Comparison of ENCODE assay signal across 17 cellular contexts in genomic region chr16:67256701-67257230, GRCh38. TPM values are rescaled to one million over a fixed set of nuclear protein-coding genes. Genes with fewer than 3 reads are reported as not detected.
DNase-seq lines count a peak whose midpoint lies in the region; ATAC-seq and TF ChIP-seq lines count a peak whose summit lies in the region.
"Had no signal": no experiment of that assay in that cellular context is flagged by ENCODE, and none has a peak within 500 bp of the region (broad histone marks: within the 10 kb centered on the region; RNA-seq: fewer than 3 reads in every experiment).

No MANE protein-coding gene starts in this region.

- H3K27me3 Mint-ChIP-seq in endothelial cell (ENCODE audit: unreplicated experiment) (peaks cover 12% of the 10 kb centered on the region), neural crest cell (ENCODE audit: low read depth) (peaks cover 3% of the 10 kb centered on the region), Caco-2 (ENCODE audit: insufficient read depth, unreplicated experiment) (no peaks in the 10 kb centered on the region)
- H3K27me3 Mint-ChIP-seq: B cell had no signal

- intact Hi-C loops in sigmoid colon (cut with DNase I), result no loop called here
- intact Hi-C loops in Caco-2 (cut with micrococcal nuclease; ENCODE audit: unreplicated experiment), result no loop called here

- H3K9me3 ChIP-seq in Karpas-422 (ENCODE audit: low read length), result no peaks in the 10 kb centered on the region
- H3K9me3 ChIP-seq in sigmoid colon, result no peaks in the 10 kb centered on the region
- no peaks in the 10 kb centered on the region for H3K9me3 ChIP-seq in Caco-2
- H3K9me3 ChIP-seq: BLaER1 treated with 17β-estradiol and CSF1 and Interleukin-3, amounts not matched to agents 10 nM and 100 nM had no signal

- WGBS in sigmoid colon, 2 donors, result 91 to 97% methylated on average over 11 of the region's 11 CpGs

- H3K4me3 ChIP-seq in Karpas-422 (ENCODE audit: low read length) (no peak overlapping the region), sigmoid colon (no peak overlapping the region), Caco-2 (ENCODE audit: low read depth, low read length) (no peak overlapping the region)
- H3K4me3 ChIP-seq: BLaER1 treated with 17β-estradiol and CSF1 and Interleukin-3, amounts not matched to agents 10 nM and 100 nM; GM23248 had no signal

- POLR2A ChIA-PET in Caco-2 (lab: Charles Lee), result no interaction called here

- no peaks in the 10 kb centered on the region for H3K36me3 ChIP-seq in Karpas-422 (ENCODE audit: insufficient read depth, low read length)
- no peaks in the 10 kb centered on the region for H3K36me3 ChIP-seq in sigmoid colon
- no peaks in the 10 kb centered on the region for H3K36me3 ChIP-seq in Caco-2 (ENCODE audit: control insufficient read depth, insufficient read depth, low read length)
- H3K36me3 ChIP-seq: BLaER1 treated with 17β-estradiol and CSF1 and Interleukin-3, amounts not matched to agents 10 nM and 100 nM had no signal

- H3K9me2 ChIP-seq in Karpas-422 (replicated peaks; ENCODE audit: insufficient read depth, low read length), result no peaks in the 10 kb centered on the region

- no peak overlapping the region for H3K9ac ChIP-seq in Karpas-422 (ENCODE audit: low read length)
- H3K9ac ChIP-seq: BLaER1 treated with 17β-estradiol and CSF1 and Interleukin-3, amounts not matched to agents 10 nM and 100 nM; GM23248 had no signal

- H3K9me3 Mint-ChIP-seq in endothelial cell (ENCODE audit: unreplicated experiment), result no peaks in the 10 kb centered on the region
- H3K9me3 Mint-ChIP-seq in neural crest cell, result no peaks in the 10 kb centered on the region
- H3K9me3 Mint-ChIP-seq in Caco-2 (ENCODE audit: unreplicated experiment), result no peaks in the 10 kb centered on the region
- H3K9me3 Mint-ChIP-seq: CD8-positive, alpha-beta T cell; HFFc6; IgD-negative memory B cell had no signal

- H3K4me1 Mint-ChIP-seq in endothelial cell (ENCODE audit: unreplicated experiment) (peaks cover 18% of the 10 kb centered on the region), neural crest cell (no peaks in the 10 kb centered on the region), Caco-2 (ENCODE audit: low read depth, unreplicated experiment) (no peaks in the 10 kb centered on the region)
- H3K4me1 Mint-ChIP-seq: B cell had no signal

- H3K4me2 ChIP-seq in Karpas-422 (ENCODE audit: low read depth, low read length, poor library complexity, severe bottlenecking), result no peak overlapping the region

- H3K27me3 ChIP-seq in Karpas-422 (ENCODE audit: low read length), result no peaks in the 10 kb centered on the region
- peaks cover 5 to 29% (median 19%) of the 10 kb centered on the region in 3 donors for H3K27me3 ChIP-seq in sigmoid colon
- H3K27me3 ChIP-seq in Caco-2 (replicated peaks; ENCODE audit: control insufficient read depth, insufficient read depth, low read length), result no peaks in the 10 kb centered on the region
- H3K27me3 ChIP-seq: BLaER1 treated with 17β-estradiol and CSF1 and Interleukin-3, amounts not matched to agents 10 nM and 100 nM had no signal

- TF ChIP-seq POLR2A in sigmoid colon (IDR thresholded peaks at IDR 0.05), result no peak

- H4K20me1 ChIP-seq in Karpas-422 (ENCODE audit: insufficient read depth, low read depth, low read length), result no peaks in the 10 kb centered on the region

- CTCF ChIA-PET in Caco-2 (lab: Charles Lee), result no interaction called here

- TF ChIP-seq EP300 in sigmoid colon (IDR thresholded peaks at IDR 0.05), result no peak

- no TSS peak for BruUV-seq in Caco-2 (replicated peaks; lab: Mats Ljungman, UMichigan)

- H3K27ac Mint-ChIP-seq in endothelial cell (ENCODE audit: unreplicated experiment) (no peak overlapping the region), neural crest cell (ENCODE audit: unreplicated experiment) (peak overlapping the region; percentile 81), Caco-2 (ENCODE audit: unreplicated experiment) (no peak overlapping the region)
- H3K27ac Mint-ChIP-seq: B cell; CD8-positive, alpha-beta T cell; HFFc6; IgD-negative memory B cell had no signal

- H3K4me1 ChIP-seq in Karpas-422 (ENCODE audit: low read length) (no peaks in the 10 kb centered on the region), sigmoid colon (no peaks in the 10 kb centered on the region), Caco-2 (no peaks in the 10 kb centered on the region; the same call in 1 of the 2 replicates)

- H3K36me3 Mint-ChIP-seq in endothelial cell (ENCODE audit: low read depth, unreplicated experiment), result peaks cover 18% of the 10 kb centered on the region
- no peaks in the 10 kb centered on the region for H3K36me3 Mint-ChIP-seq in neural crest cell (ENCODE audit: low read depth)
- H3K36me3 Mint-ChIP-seq in Caco-2 (ENCODE audit: insufficient read depth, unreplicated experiment), result no peaks in the 10 kb centered on the region
- H3K36me3 Mint-ChIP-seq: CD8-positive, alpha-beta T cell; IgD-negative memory B cell had no signal

- DNase-seq in Karpas-422, result peak; percentile 38
- no peak for DNase-seq in endothelial cell (ENCODE audit: low spot score)
- no peak for DNase-seq in neural crest cell (ENCODE audit: low read depth, low spot score)
- peak; percentile 49 for DNase-seq in sigmoid colon
- DNase-seq in Caco-2, result no peak
- DNase-seq in SK-N-DZ (ENCODE audit: low spot score), result no peak
- DNase-seq: CD8-positive, alpha-beta T cell; DMS 273 treated with DMSO at 0.1 percent for 48 hours; DMS53; GM23248; HCEC 1CT; HFFc6 had no signal

- TF ChIP-seq CTCF in endothelial cell (IDR thresholded peaks at IDR 0.05; ENCODE audit: unreplicated experiment) (no peak), neural crest cell (conservative IDR thresholded peaks at IDR 0.05) (no peak), sigmoid colon (IDR thresholded peaks at IDR 0.05) (no peak), Caco-2 (IDR thresholded peaks at IDR 0.05; ENCODE audit: insufficient read depth in 1 of 2, low read depth in 1 of 2, low read length in 1 of 2, severe bottlenecking in 1 of 2, unreplicated experiment in 1 of 2) (no peak)

- no peak for ATAC-seq in HG03571 (IDR thresholded peaks at IDR 0.05; ENCODE audit: unreplicated experiment)
- ATAC-seq: CD8-positive, alpha-beta T cell had no signal

- H3K4me3 Mint-ChIP-seq in endothelial cell (ENCODE audit: unreplicated experiment), result peak overlapping the region; percentile 51
- no peak overlapping the region for H3K4me3 Mint-ChIP-seq in neural crest cell
- no peak overlapping the region for H3K4me3 Mint-ChIP-seq in Caco-2 (ENCODE audit: unreplicated experiment)
- H3K4me3 Mint-ChIP-seq: B cell; CD8-positive, alpha-beta T cell; HFFc6 had no signal

- no peak overlapping the region for H2AFZ ChIP-seq in Karpas-422 (ENCODE audit: low read length)
- H2AFZ ChIP-seq: GM23248 had no signal

- H3K27ac ChIP-seq in Karpas-422 (ENCODE audit: low read length), result no peak overlapping the region
- H3K27ac ChIP-seq in sigmoid colon, result no peak overlapping the region
- H3K27ac ChIP-seq: BLaER1 treated with 17β-estradiol and CSF1 and Interleukin-3, amounts not matched to agents 10 nM and 100 nM; GM23248 had no signal

- no peaks in the 10 kb centered on the region for H3K79me2 ChIP-seq in Karpas-422 (ENCODE audit: low read length)

RNA-seq across cellular contexts. Expression of gene SLC9A5, which starts 8.0 kb away (rescaled TPM):
- 4.9 and 6.1 TPM in 2 replicates for total RNA-seq in Karpas-422 (2014; rRNA removed; shearing (Covaris generic); ENCODE audit: low replicate concordance)
- 17.2 TPM for total RNA-seq in endothelial cell (ENCODE audit: unreplicated experiment)
- total RNA-seq in neural crest cell, result 3.3 and 4.4 TPM in 2 replicates
- total RNA-seq in sigmoid colon, result 1 to 10 TPM in 2 of 4 donors, under 1 TPM in 1, not detected in 1; 0.68 to 6.1 (median 1.1) TPM
- under 1 TPM in 2 of 3 donors, not detected in 1; 0.46 to 0.99 TPM for polyA plus RNA-seq in sigmoid colon
- total RNA-seq in Caco-2 (2022), result 2.3 and 2.4 TPM in 2 replicates
- polyA plus RNA-seq in SK-N-DZ (2014; cell fraction: cytosol; rRNA removed), result 1.7 TPM in 2 replicates
- 8.7 and 11.9 TPM in 2 replicates for polyA plus RNA-seq in SK-N-DZ (2014; cell fraction: nucleus; rRNA removed)

RNA-seq across cellular contexts. Expression of gene FHOD1, which starts 9.5 kb away (rescaled TPM):
- 29.1 and 33.1 TPM in 2 replicates for total RNA-seq in Karpas-422 (2014; rRNA removed; shearing (Covaris generic); ENCODE audit: low replicate concordance)
- 248 TPM for total RNA-seq in endothelial cell (ENCODE audit: unreplicated experiment)
- 39.9 and 45.5 TPM in 2 replicates for total RNA-seq in neural crest cell
- total RNA-seq in sigmoid colon, result 10 to 100 TPM in 2 of 4 donors, 1 to 10 TPM in 2; 6.7 to 17.1 (median 11.5) TPM
- polyA plus RNA-seq in sigmoid colon, result 10 to 100 TPM in 1 of 3 donors, 1 to 10 TPM in 2; 4.8 to 25.2 (median 5.5) TPM
- total RNA-seq in Caco-2 (2022), result 59.1 and 69.0 TPM in 2 replicates
- 15.7 and 18.3 TPM in 2 replicates for polyA plus RNA-seq in SK-N-DZ (2014; cell fraction: cytosol; rRNA removed)
- 50.0 and 79.1 TPM in 2 replicates for polyA plus RNA-seq in SK-N-DZ (2014; cell fraction: nucleus; rRNA removed)

RNA-seq across cellular contexts. Expression of gene PLEKHG4, which starts 22.6 kb away (rescaled TPM):
- 0.36 and 0.86 TPM in 2 replicates for total RNA-seq in Karpas-422 (2014; rRNA removed; shearing (Covaris generic); ENCODE audit: low replicate concordance)
- 9.5 TPM for total RNA-seq in endothelial cell (ENCODE audit: unreplicated experiment)
- total RNA-seq in neural crest cell, result 3.7 and 4.0 TPM in 2 replicates
- total RNA-seq in sigmoid colon, result 1 to 10 TPM; 1.4 to 6.2 (median 3.7) TPM
- 1 to 10 TPM; 3.0 to 7.9 (median 3.5) TPM for polyA plus RNA-seq in sigmoid colon
- 91.0 and 96.4 TPM in 2 replicates for total RNA-seq in Caco-2 (2022)
- polyA plus RNA-seq in SK-N-DZ (2014; cell fraction: cytosol; rRNA removed), result 40.7 and 45.1 TPM in 2 replicates
- 187 and 192 TPM in 2 replicates for polyA plus RNA-seq in SK-N-DZ (2014; cell fraction: nucleus; rRNA removed)
- total RNA-seq: A172 had no signal

RNA-seq across cellular contexts. Expression of gene TMEM208, which starts 29.8 kb away (rescaled TPM):
- total RNA-seq in Karpas-422 (2014; rRNA removed; shearing (Covaris generic); ENCODE audit: low replicate concordance), result 19.5 and 38.9 TPM in 2 replicates
- total RNA-seq in endothelial cell (ENCODE audit: unreplicated experiment) (33.6 TPM), neural crest cell (35.7 and 36.1 TPM in 2 replicates), sigmoid colon (10 to 100 TPM; 15.3 to 31.4 (median 24.2) TPM), Caco-2 (2022) (63.8 and 69.7 TPM in 2 replicates)
- 100 to 1,000 TPM in 1 of 3 donors, 10 to 100 TPM in 2; 33.0 to 109 (median 36.5) TPM for polyA plus RNA-seq in sigmoid colon
- 61.0 and 71.6 TPM in 2 replicates for polyA plus RNA-seq in SK-N-DZ (2014; cell fraction: cytosol; rRNA removed)
- 41.0 and 59.2 TPM in 2 replicates for polyA plus RNA-seq in SK-N-DZ (2014; cell fraction: nucleus; rRNA removed)

RNA-seq across cellular contexts. Expression of gene ELMO3, which starts 57.8 kb away (rescaled TPM):
- total RNA-seq in Karpas-422 (2014; rRNA removed; shearing (Covaris generic); ENCODE audit: low replicate concordance), result 0.82 and 5.6 TPM in 2 replicates
- 25.3 TPM for total RNA-seq in endothelial cell (ENCODE audit: unreplicated experiment)
- 3.9 and 4.5 TPM in 2 replicates for total RNA-seq in neural crest cell
- 1 to 10 TPM in 2 of 4 donors, under 1 TPM in 2; 0.14 to 1.7 (median 1.1) TPM for total RNA-seq in sigmoid colon
- polyA plus RNA-seq in sigmoid colon, result 10 to 100 TPM; 31.8 to 41.8 (median 35.1) TPM
- 27.8 and 28.7 TPM in 2 replicates for total RNA-seq in Caco-2 (2022)
- 1.8 and 3.1 TPM in 2 replicates for polyA plus RNA-seq in SK-N-DZ (2014; cell fraction: cytosol; rRNA removed)
- polyA plus RNA-seq in SK-N-DZ (2014; cell fraction: nucleus; rRNA removed), result 30.9 and 36.3 TPM in 2 replicates
- polyA plus RNA-seq: GM23248 had no signal

Comparison
In these comparisons a context has a peak if more than half of its experiments do, and no peak if none do; other contexts are left out.
1. DNase-seq: peak in Karpas-422 (single experiment) and sigmoid colon (single experiment); none in endothelial cell (single experiment), neural crest cell (single experiment), Caco-2 (0 of 2) and SK-N-DZ (single experiment).